21 cellular contexts compared by ENCODE assay signal in genomic region chr13:110929104-110929777, GRCh38. TPM values are rescaled to one million over a fixed set of nuclear protein-coding genes. Genes with fewer than 3 reads are reported as not detected.
DNase-seq lines count a peak whose midpoint lies in the region; ATAC-seq and TF ChIP-seq lines count a peak whose summit lies in the region.
"Had no signal": no experiment of that assay in that cellular context is flagged by ENCODE, and none has a peak within 500 bp of the region (broad histone marks: within the 10 kb centered on the region; RNA-seq: fewer than 3 reads in every experiment).

No MANE protein-coding gene starts in this region.

- H3K4me3 Mint-ChIP-seq in endodermal cell = no peak overlapping the region
- H3K4me3 Mint-ChIP-seq: CD4-positive, alpha-beta memory T cell; neural progenitor cell; WTC11 had no signal

- peaks cover 11% of the 10 kb centered on the region for H3K27me3 ChIP-seq in endodermal cell (ENCODE audit: control insufficient read depth, insufficient read depth, low read length, poor library complexity, severe bottlenecking)
- H3K27me3 ChIP-seq: neural progenitor cell, right lobe of liver had no signal

- no peak overlapping the region for H3K4me3 ChIP-seq in endodermal cell (ENCODE audit: low read length)
- H3K4me3 ChIP-seq: neural progenitor cell, right lobe of liver, stomach had no signal

- peak; percentile 59 for ATAC-seq in GM18511 (IDR thresholded peaks at IDR 0.05; ENCODE audit: unreplicated experiment)
- ATAC-seq in GM19043 (IDR thresholded peaks at IDR 0.05; ENCODE audit: low read depth, unreplicated experiment) = peak; percentile 59
- ATAC-seq in HG03095 (IDR thresholded peaks at IDR 0.05; ENCODE audit: unreplicated experiment) = peak; percentile 79
- ATAC-seq in GM18498 (IDR thresholded peaks at IDR 0.05; ENCODE audit: unreplicated experiment) = no peak
- ATAC-seq: PC-3, right lobe of liver, WTC11 had no signal

- H3K4me1 ChIP-seq in endodermal cell (ENCODE audit: control insufficient read depth, insufficient read depth, low read length) = no peaks in the 10 kb centered on the region
- H3K4me1 ChIP-seq: right lobe of liver, stomach had no signal

- peaks cover 21% of the 10 kb centered on the region for H3K9me3 ChIP-seq in endodermal cell (ENCODE audit: control insufficient read depth, low read length)
- H3K9me3 ChIP-seq: right lobe of liver had no signal

- H3K36me3 ChIP-seq in endodermal cell (ENCODE audit: control insufficient read depth, insufficient read depth, low read length) = no peaks in the 10 kb centered on the region
- H3K36me3 ChIP-seq: neural progenitor cell, right lobe of liver, stomach had no signal

- H3K27me3 Mint-ChIP-seq in endodermal cell (ENCODE audit: insufficient read depth) = peaks cover 2% of the 10 kb centered on the region

- H3K4me1 Mint-ChIP-seq in endodermal cell = peaks cover 2% of the 10 kb centered on the region
- H3K4me1 Mint-ChIP-seq: CD4-positive, alpha-beta memory T cell; WTC11 had no signal

- peaks cover 28% of the 10 kb centered on the region for H3K9me3 Mint-ChIP-seq in endodermal cell

- 91% methylated on average over 3 of the region's 3 CpGs; no CpG with 5 or more reads in 1 of the 2 experiments for WGBS in endodermal cell (ENCODE audit: insufficient coverage in 1 of 2, insufficient read length in 1 of 2), 2 experiments

- H3K36me3 Mint-ChIP-seq in endodermal cell (ENCODE audit: low read depth) = peaks cover 6% of the 10 kb centered on the region
- H3K36me3 Mint-ChIP-seq: neural progenitor cell had no signal

- DNase-seq in endodermal cell (peak; percentile 33), NCI-H2171 (lab: John Stamatoyannopoulos, UW) (no peak), 8988T (no peak)
- DNase-seq: CD4-positive, alpha-beta memory T cell; DMS 273 treated with DMSO at 0.1 percent for 48 hours; mammary epithelial cell; NCI-H1105 treated with DMSO at 0.1 percent for 48 hours; NCI-H2081; PC-3; posterior cingulate gyrus; right lobe of liver; Right ventricle myocardium superior; stomach; T-helper 9 cell; trophoblast cell had no signal

- no peak overlapping the region for H3K27ac Mint-ChIP-seq in endodermal cell
- H3K27ac Mint-ChIP-seq: CD4-positive, alpha-beta memory T cell; neural progenitor cell; WTC11 had no signal

- no peak overlapping the region for H3K27ac ChIP-seq in endodermal cell (ENCODE audit: low read depth, low read length)
- H3K27ac ChIP-seq: neural progenitor cell, right lobe of liver, stomach had no signal

- H3K9ac ChIP-seq in endodermal cell (ENCODE audit: extremely low read depth, low read length, poor library complexity, severe bottlenecking) = no peak overlapping the region
- H3K9ac ChIP-seq: neural progenitor cell had no signal

- no peak for TF ChIP-seq CTCF in endodermal cell (conservative IDR thresholded peaks at IDR 0.05)

RNA-seq across cellular contexts. Expression of gene ANKRD10, which starts 14.4 kb away (rescaled TPM):
- total RNA-seq in endodermal cell = 100 to 1,000 TPM; 148 to 182 TPM
- polyA plus RNA-seq in endodermal cell (2013, experiment 1 of 2) = 145 TPM
- polyA plus RNA-seq in endodermal cell (2013, experiment 2 of 2) = 147 TPM
